Comparison of ENCODE assay signal across 17 cellular contexts in the genomic region with DNA sequence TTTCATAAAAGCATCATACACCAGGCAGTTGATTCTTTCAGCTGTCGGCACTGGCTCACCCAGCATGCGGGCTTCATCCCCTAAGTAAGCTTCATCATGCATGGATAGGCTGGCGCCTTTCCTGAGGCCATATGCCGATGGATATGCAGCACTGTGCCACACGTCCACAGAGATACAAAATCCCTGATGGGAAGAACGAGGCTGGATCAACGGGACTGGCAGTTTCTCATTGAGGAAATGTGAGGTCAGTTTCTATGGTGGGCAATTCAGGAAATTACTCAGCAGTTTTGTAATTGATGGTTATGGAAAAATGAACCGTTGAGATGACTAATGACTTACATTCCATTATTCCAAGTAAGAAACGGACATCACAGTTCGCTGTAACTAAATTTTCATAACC.
DNase-seq lines count a peak whose midpoint lies in the region; ATAC-seq and TF ChIP-seq lines count a peak whose summit lies in the region.
"Had no signal": no experiment of that assay in that cellular context is flagged by ENCODE, and none has a peak within 500 bp of the region (broad histone marks: within the 10 kb centered on the region; RNA-seq: fewer than 3 reads in every experiment).

No MANE protein-coding gene starts in this region.

- H3K36me3 ChIP-seq in prostate gland = no peaks in the 10 kb centered on the region
- H3K36me3 ChIP-seq: pancreas had no signal

- H3K4me1 ChIP-seq in prostate gland (replicated peaks) = no peaks in the 10 kb centered on the region
- H3K4me1 ChIP-seq: pancreas had no signal

- no peak overlapping the region for H3K4me3 ChIP-seq in AG10803 (ENCODE audit: low read length)
- no peak overlapping the region for H3K4me3 ChIP-seq in prostate gland
- H3K4me3 ChIP-seq: pancreas had no signal

- H3K27ac ChIP-seq in prostate gland = no peak overlapping the region
- H3K27ac ChIP-seq: pancreas had no signal

- no peak for TF ChIP-seq CTCF in AG10803 (conservative IDR thresholded peaks at IDR 0.05; ENCODE audit: low read length)
- no peak for TF ChIP-seq CTCF in prostate gland (IDR thresholded peaks at IDR 0.05)

- intact Hi-C loops in prostate gland (cut with DNase I) = no loop called here

- DNase-seq in AG10803 (ENCODE audit: low read depth) (peak; percentile 12), HCEC 1CT (peak; percentile 32), NCI-H446 (lab: John Stamatoyannopoulos, UW) (peak; percentile 66 to 87), cerebellar cortex (ENCODE audit: low spot score) (peak; percentile 84), iPS-NIHi11 (ENCODE audit: low spot score) (no peak), prostate gland (ENCODE audit: low spot score) (no peak)
- DNase-seq: amygdala, GDM1, hippocampal formation, Karpas-422, mammary epithelial cell, NCI-H187, NCI-H510A, pancreas, SHP77 had no signal

- ATAC-seq in GM21619 (IDR thresholded peaks at IDR 0.05; ENCODE audit: unreplicated experiment) (no peak), GM19463 (IDR thresholded peaks at IDR 0.05; ENCODE audit: unreplicated experiment) (no peak)
- ATAC-seq: pancreas had no signal

- 72% methylated on average over 10 of the region's 10 CpGs for WGBS in prostate gland

- H3K9me3 ChIP-seq in prostate gland = no peaks in the 10 kb centered on the region
- H3K9me3 ChIP-seq: pancreas had no signal

- no peak for TF ChIP-seq POLR2A in prostate gland (IDR thresholded peaks at IDR 0.05)

- H3K27me3 ChIP-seq in prostate gland (replicated peaks; ENCODE audit: insufficient read depth) = no peaks in the 10 kb centered on the region
- H3K27me3 ChIP-seq: pancreas had no signal

Comparison
In these comparisons a context has a peak if more than half of its experiments do, and no peak if none do; other contexts are left out.
1. DNase-seq: peak in AG10803 (single experiment), HCEC 1CT (single experiment), NCI-H446 (2 of 2) and cerebellar cortex (single experiment); none in iPS-NIHi11 (single experiment) and prostate gland (single experiment).